1 cellular context compared by ENCODE assay signal in genomic region chr20:23178806-23179205, GRCh38.
A peak's percentile ranks its signal among the peaks of the same experiment; 100 is the strongest.
TF ChIP-seq lines count a peak whose summit lies in the region.

No MANE protein-coding gene starts in this region.

TF ChIP-seq in K562, 482 proteins besides CTCF, POLR2A, EP300 and RAD21 (continued from another document and continues in another):
- TF ChIP-seq, protein P1, sequence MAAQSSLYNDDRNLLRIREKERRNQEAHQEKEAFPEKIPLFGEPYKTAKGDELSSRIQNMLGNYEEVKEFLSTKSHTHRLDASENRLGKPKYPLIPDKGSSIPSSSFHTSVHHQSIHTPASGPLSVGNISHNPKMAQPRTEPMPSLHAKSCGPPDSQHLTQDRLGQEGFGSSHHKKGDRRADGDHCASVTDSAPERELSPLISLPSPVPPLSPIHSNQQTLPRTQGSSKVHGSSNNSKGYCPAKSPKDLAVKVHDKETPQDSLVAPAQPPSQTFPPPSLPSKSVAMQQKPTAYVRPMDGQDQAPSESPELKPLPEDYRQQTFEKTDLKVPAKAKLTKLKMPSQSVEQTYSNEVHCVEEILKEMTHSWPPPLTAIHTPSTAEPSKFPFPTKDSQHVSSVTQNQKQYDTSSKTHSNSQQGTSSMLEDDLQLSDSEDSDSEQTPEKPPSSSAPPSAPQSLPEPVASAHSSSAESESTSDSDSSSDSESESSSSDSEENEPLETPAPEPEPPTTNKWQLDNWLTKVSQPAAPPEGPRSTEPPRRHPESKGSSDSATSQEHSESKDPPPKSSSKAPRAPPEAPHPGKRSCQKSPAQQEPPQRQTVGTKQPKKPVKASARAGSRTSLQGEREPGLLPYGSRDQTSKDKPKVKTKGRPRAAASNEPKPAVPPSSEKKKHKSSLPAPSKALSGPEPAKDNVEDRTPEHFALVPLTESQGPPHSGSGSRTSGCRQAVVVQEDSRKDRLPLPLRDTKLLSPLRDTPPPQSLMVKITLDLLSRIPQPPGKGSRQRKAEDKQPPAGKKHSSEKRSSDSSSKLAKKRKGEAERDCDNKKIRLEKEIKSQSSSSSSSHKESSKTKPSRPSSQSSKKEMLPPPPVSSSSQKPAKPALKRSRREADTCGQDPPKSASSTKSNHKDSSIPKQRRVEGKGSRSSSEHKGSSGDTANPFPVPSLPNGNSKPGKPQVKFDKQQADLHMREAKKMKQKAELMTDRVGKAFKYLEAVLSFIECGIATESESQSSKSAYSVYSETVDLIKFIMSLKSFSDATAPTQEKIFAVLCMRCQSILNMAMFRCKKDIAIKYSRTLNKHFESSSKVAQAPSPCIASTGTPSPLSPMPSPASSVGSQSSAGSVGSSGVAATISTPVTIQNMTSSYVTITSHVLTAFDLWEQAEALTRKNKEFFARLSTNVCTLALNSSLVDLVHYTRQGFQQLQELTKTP (IDR thresholded peaks at IDR 0.05; ENCODE audit: low read depth in 1 of 2, partially characterized antibody in 2 of 2): no peak
- TF ChIP-seq, protein P2, sequence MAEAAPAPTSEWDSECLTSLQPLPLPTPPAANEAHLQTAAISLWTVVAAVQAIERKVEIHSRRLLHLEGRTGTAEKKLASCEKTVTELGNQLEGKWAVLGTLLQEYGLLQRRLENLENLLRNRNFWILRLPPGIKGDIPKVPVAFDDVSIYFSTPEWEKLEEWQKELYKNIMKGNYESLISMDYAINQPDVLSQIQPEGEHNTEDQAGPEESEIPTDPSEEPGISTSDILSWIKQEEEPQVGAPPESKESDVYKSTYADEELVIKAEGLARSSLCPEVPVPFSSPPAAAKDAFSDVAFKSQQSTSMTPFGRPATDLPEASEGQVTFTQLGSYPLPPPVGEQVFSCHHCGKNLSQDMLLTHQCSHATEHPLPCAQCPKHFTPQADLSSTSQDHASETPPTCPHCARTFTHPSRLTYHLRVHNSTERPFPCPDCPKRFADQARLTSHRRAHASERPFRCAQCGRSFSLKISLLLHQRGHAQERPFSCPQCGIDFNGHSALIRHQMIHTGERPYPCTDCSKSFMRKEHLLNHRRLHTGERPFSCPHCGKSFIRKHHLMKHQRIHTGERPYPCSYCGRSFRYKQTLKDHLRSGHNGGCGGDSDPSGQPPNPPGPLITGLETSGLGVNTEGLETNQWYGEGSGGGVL (CRISPR knock-in tag; IDR thresholded peaks at IDR 0.05): no peak
- TF ChIP-seq ETV5 (CRISPR knock-in tag; IDR thresholded peaks at IDR 0.05; ENCODE audit: low read depth) (no peak), ZNF197 (CRISPR knock-in tag; IDR thresholded peaks at IDR 0.05; ENCODE audit: low read depth) (no peak), ARID1B (IDR thresholded peaks at IDR 0.05) (peak; percentile 55), BHLHE40 (IDR thresholded peaks at IDR 0.05; ENCODE audit: low read length) (0 out of 2 replicates have a peak, but pooled peaks have one; percentile 14), TSC22D4 (tag; IDR thresholded peaks at IDR 0.05) (no peak), SIX5 (IDR thresholded peaks at IDR 0.05; ENCODE audit: borderline replicate concordance in 1 of 2, insufficient read depth in 1 of 2, low read depth in 1 of 2, low read length in 2 of 2) (no peak), KLF6 (CRISPR knock-in tag; IDR thresholded peaks at IDR 0.05; ENCODE audit: borderline replicate concordance) (no peak), PTTG1 (tag; IDR thresholded peaks at IDR 0.05; ENCODE audit: low read depth) (no peak), CC2D1A (IDR thresholded peaks at IDR 0.05) (0 out of 2 replicates have a peak, but pooled peaks have one; percentile 24), TEAD4 (IDR thresholded peaks at IDR 0.05; ENCODE audit: low read length) (no peak), TEAD4 (CRISPR knock-in tag; IDR thresholded peaks at IDR 0.05; ENCODE audit: borderline replicate concordance) (no peak), DACH1 (IDR thresholded peaks at IDR 0.05; ENCODE audit: partially characterized antibody) (no peak), NR1H2 (CRISPR knock-in tag; IDR thresholded peaks at IDR 0.05) (no peak), PREB (CRISPR knock-in tag; IDR thresholded peaks at IDR 0.05) (no peak), KAT7 (CRISPR knock-in tag; IDR thresholded peaks at IDR 0.05; ENCODE audit: borderline replicate concordance) (no peak), SAP30 (IDR thresholded peaks at IDR 0.05; ENCODE audit: borderline replicate concordance, insufficient read depth, low read depth, low read length, poor library complexity, severe bottlenecking) (no peak), HEY1 (CRISPR knock-in tag; IDR thresholded peaks at IDR 0.05; ENCODE audit: borderline replicate concordance) (no peak), FOXJ2 (tag; IDR thresholded peaks at IDR 0.05) (no peak), ZFP36 (IDR thresholded peaks at IDR 0.05; ENCODE audit: low read depth, low read length, partially characterized antibody) (no peak), FOXK2 (conservative IDR thresholded peaks at IDR 0.05 in 1 of 2, IDR thresholded peaks at IDR 0.05 in 1 of 2; ENCODE audit: low read depth in 2 of 2) (0 out of 4 replicates have a peak, but pooled peaks of 1 of the 2 experiments have one; percentile 14), ZBTB34 (CRISPR knock-in tag; IDR thresholded peaks at IDR 0.05) (no peak), KHSRP (IDR thresholded peaks at IDR 0.05) (no peak), FOXP1 (CRISPR knock-in tag; IDR thresholded peaks at IDR 0.05) (no peak), FOXO4 (CRISPR knock-in tag; IDR thresholded peaks at IDR 0.05) (no peak), ZNF444 (CRISPR knock-in tag; IDR thresholded peaks at IDR 0.05) (no peak), MEF2A (IDR thresholded peaks at IDR 0.05; ENCODE audit: control insufficient read depth, low read depth, low read length) (no peak), ZNF830 (CRISPR knock-in tag; IDR thresholded peaks at IDR 0.05) (no peak), SAFB2 (IDR thresholded peaks at IDR 0.05; ENCODE audit: borderline replicate concordance, low read depth, low read length, severe bottlenecking) (no peak), ATF7 (IDR thresholded peaks at IDR 0.05) (peak; percentile 33; the same call in 1 of the 2 replicates), ZNF12 (CRISPR knock-in tag; IDR thresholded peaks at IDR 0.05) (no peak), CTBP1 (IDR thresholded peaks at IDR 0.05; ENCODE audit: borderline replicate concordance) (peak; percentile 43; the same call in 1 of the 2 replicates), HSF4 (CRISPR knock-in tag; IDR thresholded peaks at IDR 0.05; ENCODE audit: borderline replicate concordance) (no peak), CBX5 (IDR thresholded peaks at IDR 0.05; ENCODE audit: borderline replicate concordance, low read depth) (no peak)
- TF ChIP-seq, protein P3, sequence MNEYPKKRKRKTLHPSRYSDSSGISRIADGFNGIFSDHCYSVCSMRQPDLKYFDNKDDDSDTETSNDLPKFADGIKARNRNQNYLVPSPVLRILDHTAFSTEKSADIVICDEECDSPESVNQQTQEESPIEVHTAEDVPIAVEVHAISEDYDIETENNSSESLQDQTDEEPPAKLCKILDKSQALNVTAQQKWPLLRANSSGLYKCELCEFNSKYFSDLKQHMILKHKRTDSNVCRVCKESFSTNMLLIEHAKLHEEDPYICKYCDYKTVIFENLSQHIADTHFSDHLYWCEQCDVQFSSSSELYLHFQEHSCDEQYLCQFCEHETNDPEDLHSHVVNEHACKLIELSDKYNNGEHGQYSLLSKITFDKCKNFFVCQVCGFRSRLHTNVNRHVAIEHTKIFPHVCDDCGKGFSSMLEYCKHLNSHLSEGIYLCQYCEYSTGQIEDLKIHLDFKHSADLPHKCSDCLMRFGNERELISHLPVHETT (CRISPR knock-in tag; conservative IDR thresholded peaks at IDR 0.05 in 1 of 2, IDR thresholded peaks at IDR 0.05 in 1 of 2): no peak
- TF ChIP-seq, protein P4, sequence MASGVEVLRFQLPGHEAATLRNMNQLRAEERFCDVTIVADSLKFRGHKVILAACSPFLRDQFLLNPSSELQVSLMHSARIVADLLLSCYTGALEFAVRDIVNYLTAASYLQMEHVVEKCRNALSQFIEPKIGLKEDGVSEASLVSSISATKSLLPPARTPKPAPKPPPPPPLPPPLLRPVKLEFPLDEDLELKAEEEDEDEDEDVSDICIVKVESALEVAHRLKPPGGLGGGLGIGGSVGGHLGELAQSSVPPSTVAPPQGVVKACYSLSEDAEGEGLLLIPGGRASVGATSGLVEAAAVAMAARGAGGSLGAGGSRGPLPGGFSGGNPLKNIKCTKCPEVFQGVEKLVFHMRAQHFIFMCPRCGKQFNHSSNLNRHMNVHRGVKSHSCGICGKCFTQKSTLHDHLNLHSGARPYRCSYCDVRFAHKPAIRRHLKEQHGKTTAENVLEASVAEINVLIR (CRISPR knock-in tag; IDR thresholded peaks at IDR 0.05): no peak
- TF ChIP-seq, protein P5, sequence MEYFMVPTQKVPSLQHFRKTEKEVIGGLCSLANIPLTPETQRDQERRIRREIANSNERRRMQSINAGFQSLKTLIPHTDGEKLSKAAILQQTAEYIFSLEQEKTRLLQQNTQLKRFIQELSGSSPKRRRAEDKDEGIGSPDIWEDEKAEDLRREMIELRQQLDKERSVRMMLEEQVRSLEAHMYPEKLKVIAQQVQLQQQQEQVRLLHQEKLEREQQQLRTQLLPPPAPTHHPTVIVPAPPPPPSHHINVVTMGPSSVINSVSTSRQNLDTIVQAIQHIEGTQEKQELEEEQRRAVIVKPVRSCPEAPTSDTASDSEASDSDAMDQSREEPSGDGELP (CRISPR knock-in tag; IDR thresholded peaks at IDR 0.05; ENCODE audit: borderline replicate concordance): peak; percentile 26; the same call in 1 of the 2 replicates
- TF ChIP-seq, protein P6, sequence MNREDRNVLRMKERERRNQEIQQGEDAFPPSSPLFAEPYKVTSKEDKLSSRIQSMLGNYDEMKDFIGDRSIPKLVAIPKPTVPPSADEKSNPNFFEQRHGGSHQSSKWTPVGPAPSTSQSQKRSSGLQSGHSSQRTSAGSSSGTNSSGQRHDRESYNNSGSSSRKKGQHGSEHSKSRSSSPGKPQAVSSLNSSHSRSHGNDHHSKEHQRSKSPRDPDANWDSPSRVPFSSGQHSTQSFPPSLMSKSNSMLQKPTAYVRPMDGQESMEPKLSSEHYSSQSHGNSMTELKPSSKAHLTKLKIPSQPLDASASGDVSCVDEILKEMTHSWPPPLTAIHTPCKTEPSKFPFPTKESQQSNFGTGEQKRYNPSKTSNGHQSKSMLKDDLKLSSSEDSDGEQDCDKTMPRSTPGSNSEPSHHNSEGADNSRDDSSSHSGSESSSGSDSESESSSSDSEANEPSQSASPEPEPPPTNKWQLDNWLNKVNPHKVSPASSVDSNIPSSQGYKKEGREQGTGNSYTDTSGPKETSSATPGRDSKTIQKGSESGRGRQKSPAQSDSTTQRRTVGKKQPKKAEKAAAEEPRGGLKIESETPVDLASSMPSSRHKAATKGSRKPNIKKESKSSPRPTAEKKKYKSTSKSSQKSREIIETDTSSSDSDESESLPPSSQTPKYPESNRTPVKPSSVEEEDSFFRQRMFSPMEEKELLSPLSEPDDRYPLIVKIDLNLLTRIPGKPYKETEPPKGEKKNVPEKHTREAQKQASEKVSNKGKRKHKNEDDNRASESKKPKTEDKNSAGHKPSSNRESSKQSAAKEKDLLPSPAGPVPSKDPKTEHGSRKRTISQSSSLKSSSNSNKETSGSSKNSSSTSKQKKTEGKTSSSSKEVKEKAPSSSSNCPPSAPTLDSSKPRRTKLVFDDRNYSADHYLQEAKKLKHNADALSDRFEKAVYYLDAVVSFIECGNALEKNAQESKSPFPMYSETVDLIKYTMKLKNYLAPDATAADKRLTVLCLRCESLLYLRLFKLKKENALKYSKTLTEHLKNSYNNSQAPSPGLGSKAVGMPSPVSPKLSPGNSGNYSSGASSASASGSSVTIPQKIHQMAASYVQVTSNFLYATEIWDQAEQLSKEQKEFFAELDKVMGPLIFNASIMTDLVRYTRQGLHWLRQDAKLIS (CRISPR knock-in tag; IDR thresholded peaks at IDR 0.05): no peak
